1 cellular context compared by ENCODE assay signal in the genomic region with DNA sequence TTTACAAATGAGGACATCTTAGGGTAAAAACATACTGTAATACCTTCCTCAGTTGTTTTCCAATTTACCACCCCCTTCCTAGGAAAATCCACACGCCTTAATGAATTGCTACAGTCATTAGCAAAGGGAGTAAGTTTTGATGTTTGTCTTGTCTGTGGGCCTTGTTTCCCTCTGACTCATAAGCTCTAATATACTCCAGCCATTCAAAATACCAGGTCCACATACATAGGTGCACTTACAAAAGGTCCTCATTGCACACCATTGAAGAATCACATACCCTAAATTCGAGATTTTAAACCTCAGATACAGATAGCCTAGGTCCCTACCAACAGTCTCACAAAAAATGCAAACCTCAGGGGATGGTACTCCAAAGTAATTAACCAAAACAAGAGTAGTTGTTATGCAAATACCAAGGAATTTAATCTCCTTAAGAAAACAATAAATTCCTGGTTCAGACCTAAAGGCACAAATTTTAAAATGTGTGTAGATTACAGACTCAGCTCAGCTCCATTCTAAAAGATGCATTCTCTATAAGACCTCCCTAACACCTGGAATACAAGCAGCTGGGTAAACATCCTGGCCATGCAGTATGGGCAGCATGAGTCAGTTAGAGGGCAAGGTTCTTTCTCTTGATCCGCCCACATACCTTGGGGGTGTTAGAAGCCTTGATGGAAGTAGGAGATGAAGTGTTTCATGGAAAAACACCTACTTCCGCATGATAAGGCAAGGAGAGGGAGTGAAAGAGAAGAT.
TF ChIP-seq lines count a peak whose summit lies in the region.

No MANE protein-coding gene starts in this region.

TF ChIP-seq in HepG2, 621 proteins besides CTCF, POLR2A, EP300 and RAD21:
- TF ChIP-seq, protein P1, sequence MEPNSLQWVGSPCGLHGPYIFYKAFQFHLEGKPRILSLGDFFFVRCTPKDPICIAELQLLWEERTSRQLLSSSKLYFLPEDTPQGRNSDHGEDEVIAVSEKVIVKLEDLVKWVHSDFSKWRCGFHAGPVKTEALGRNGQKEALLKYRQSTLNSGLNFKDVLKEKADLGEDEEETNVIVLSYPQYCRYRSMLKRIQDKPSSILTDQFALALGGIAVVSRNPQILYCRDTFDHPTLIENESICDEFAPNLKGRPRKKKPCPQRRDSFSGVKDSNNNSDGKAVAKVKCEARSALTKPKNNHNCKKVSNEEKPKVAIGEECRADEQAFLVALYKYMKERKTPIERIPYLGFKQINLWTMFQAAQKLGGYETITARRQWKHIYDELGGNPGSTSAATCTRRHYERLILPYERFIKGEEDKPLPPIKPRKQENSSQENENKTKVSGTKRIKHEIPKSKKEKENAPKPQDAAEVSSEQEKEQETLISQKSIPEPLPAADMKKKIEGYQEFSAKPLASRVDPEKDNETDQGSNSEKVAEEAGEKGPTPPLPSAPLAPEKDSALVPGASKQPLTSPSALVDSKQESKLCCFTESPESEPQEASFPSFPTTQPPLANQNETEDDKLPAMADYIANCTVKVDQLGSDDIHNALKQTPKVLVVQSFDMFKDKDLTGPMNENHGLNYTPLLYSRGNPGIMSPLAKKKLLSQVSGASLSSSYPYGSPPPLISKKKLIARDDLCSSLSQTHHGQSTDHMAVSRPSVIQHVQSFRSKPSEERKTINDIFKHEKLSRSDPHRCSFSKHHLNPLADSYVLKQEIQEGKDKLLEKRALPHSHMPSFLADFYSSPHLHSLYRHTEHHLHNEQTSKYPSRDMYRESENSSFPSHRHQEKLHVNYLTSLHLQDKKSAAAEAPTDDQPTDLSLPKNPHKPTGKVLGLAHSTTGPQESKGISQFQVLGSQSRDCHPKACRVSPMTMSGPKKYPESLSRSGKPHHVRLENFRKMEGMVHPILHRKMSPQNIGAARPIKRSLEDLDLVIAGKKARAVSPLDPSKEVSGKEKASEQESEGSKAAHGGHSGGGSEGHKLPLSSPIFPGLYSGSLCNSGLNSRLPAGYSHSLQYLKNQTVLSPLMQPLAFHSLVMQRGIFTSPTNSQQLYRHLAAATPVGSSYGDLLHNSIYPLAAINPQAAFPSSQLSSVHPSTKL (CRISPR knock-in tag; IDR thresholded peaks at IDR 0.05): peak; percentile 74
- TF ChIP-seq FOXA1 (IDR thresholded peaks at IDR 0.05) (no peak), FOXA1 (CRISPR knock-in tag; IDR thresholded peaks at IDR 0.05) (peak; percentile 82), HMGXB4 (CRISPR knock-in tag; IDR thresholded peaks at IDR 0.05; ENCODE audit: borderline replicate concordance in 1 of 2, low read depth in 1 of 2) (no peak), TBX3 (IDR thresholded peaks at IDR 0.05; ENCODE audit: borderline replicate concordance) (peak; percentile 33; the same call in 1 of the 2 replicates), ZNF644 (CRISPR knock-in tag; IDR thresholded peaks at IDR 0.05; ENCODE audit: low read depth) (peak; percentile 60; the same call in 1 of the 2 replicates), ETV5 (CRISPR knock-in tag; IDR thresholded peaks at IDR 0.05; ENCODE audit: borderline replicate concordance) (peak; percentile 68; the same call in 1 of the 2 replicates), KDM1A (CRISPR knock-in tag; IDR thresholded peaks at IDR 0.05) (no peak), SAP130 (CRISPR knock-in tag; IDR thresholded peaks at IDR 0.05; ENCODE audit: low read depth) (0 out of 2 replicates have a peak, but pooled peaks have one; percentile 24), TCF7 (IDR thresholded peaks at IDR 0.05; ENCODE audit: low read depth) (peak; percentile 35; the same call in 1 of the 2 replicates), BCL3 (CRISPR knock-in tag; IDR thresholded peaks at IDR 0.05) (no peak), ZNF550 (CRISPR knock-in tag; IDR thresholded peaks at IDR 0.05; ENCODE audit: borderline replicate concordance) (no peak), ZNF337 (CRISPR knock-in tag; IDR thresholded peaks at IDR 0.05; ENCODE audit: borderline replicate concordance, low read depth) (no peak), DPF2 (CRISPR knock-in tag; IDR thresholded peaks at IDR 0.05; ENCODE audit: borderline replicate concordance, low read depth) (peak; percentile 23; the same call in 1 of the 2 replicates), SIX4 (CRISPR knock-in tag; IDR thresholded peaks at IDR 0.05) (no peak), RARA (CRISPR knock-in tag; IDR thresholded peaks at IDR 0.05) (peak; percentile 26; the same call in 1 of the 2 replicates), TEAD3 (CRISPR knock-in tag; optimal IDR thresholded peaks at IDR 0.05; ENCODE audit: borderline replicate concordance) (peak; percentile 62), ZNF275 (CRISPR knock-in tag; IDR thresholded peaks at IDR 0.05; ENCODE audit: borderline replicate concordance) (no peak), NFIC (IDR thresholded peaks at IDR 0.05; ENCODE audit: low read length) (peak; percentile 25; the same call in 1 of the 2 replicates), FOXP1 (IDR thresholded peaks at IDR 0.05) (no peak), FOXP1 (CRISPR knock-in tag; IDR thresholded peaks at IDR 0.05) (peak; percentile 40), FOXA3 (CRISPR knock-in tag; IDR thresholded peaks at IDR 0.05) (peak; percentile 83), MBD4 (IDR thresholded peaks at IDR 0.05; ENCODE audit: borderline replicate concordance, low read length) (no peak), FOSL2 (CRISPR knock-in tag; IDR thresholded peaks at IDR 0.05) (peak; percentile 92), SP5 (CRISPR knock-in tag; IDR thresholded peaks at IDR 0.05; ENCODE audit: borderline replicate concordance, low read depth) (peak; percentile 94), HMG20A (CRISPR knock-in tag; IDR thresholded peaks at IDR 0.05; ENCODE audit: borderline replicate concordance) (peak; percentile 26; the same call in 1 of the 2 replicates), ZFP37 (CRISPR knock-in tag; IDR thresholded peaks at IDR 0.05; ENCODE audit: borderline replicate concordance) (no peak), GABPA (IDR thresholded peaks at IDR 0.05; ENCODE audit: low read depth, low read length) (no peak), GABPA (CRISPR knock-in tag; IDR thresholded peaks at IDR 0.05; ENCODE audit: low read depth) (peak; percentile 28; the same call in 1 of the 2 replicates), GATAD2A (CRISPR knock-in tag; IDR thresholded peaks at IDR 0.05) (peak; percentile 32; the same call in 1 of the 2 replicates), HDAC1 (CRISPR knock-in tag; IDR thresholded peaks at IDR 0.05) (peak; percentile 27; the same call in 1 of the 2 replicates), ELF3 (CRISPR knock-in tag; IDR thresholded peaks at IDR 0.05) (peak; percentile 68; the same call in 1 of the 2 replicates), MED8 (CRISPR knock-in tag; IDR thresholded peaks at IDR 0.05; ENCODE audit: insufficient replicate concordance) (no peak), SALL1 (CRISPR knock-in tag; IDR thresholded peaks at IDR 0.05) (no peak), HDAC6 (IDR thresholded peaks at IDR 0.05; ENCODE audit: low read depth, low read length) (no peak), GABPB1 (CRISPR knock-in tag; IDR thresholded peaks at IDR 0.05) (0 out of 2 replicates have a peak, but pooled peaks have one; percentile 13), CREB1 (IDR thresholded peaks at IDR 0.05) (no peak), CREB1 (CRISPR knock-in tag; IDR thresholded peaks at IDR 0.05) (peak; percentile 32; the same call in 1 of the 2 replicates), PHF8 (CRISPR knock-in tag; IDR thresholded peaks at IDR 0.05) (no peak), HNF4A (CRISPR knock-in tag; IDR thresholded peaks at IDR 0.05) (peak; percentile 63), HNF4G (IDR thresholded peaks at IDR 0.05; ENCODE audit: borderline replicate concordance, low read depth, low read length) (peak; percentile 12; the same call in 1 of the 2 replicates), HNF4G (CRISPR knock-in tag; IDR thresholded peaks at IDR 0.05; ENCODE audit: borderline replicate concordance, low read depth) (no peak), TFAP4 (IDR thresholded peaks at IDR 0.05; ENCODE audit: borderline replicate concordance, low read depth) (peak; percentile 97), HOMEZ (CRISPR knock-in tag; IDR thresholded peaks at IDR 0.05; ENCODE audit: low read depth) (peak; percentile 51; the same call in 1 of the 2 replicates)
- TF ChIP-seq, protein P2, sequence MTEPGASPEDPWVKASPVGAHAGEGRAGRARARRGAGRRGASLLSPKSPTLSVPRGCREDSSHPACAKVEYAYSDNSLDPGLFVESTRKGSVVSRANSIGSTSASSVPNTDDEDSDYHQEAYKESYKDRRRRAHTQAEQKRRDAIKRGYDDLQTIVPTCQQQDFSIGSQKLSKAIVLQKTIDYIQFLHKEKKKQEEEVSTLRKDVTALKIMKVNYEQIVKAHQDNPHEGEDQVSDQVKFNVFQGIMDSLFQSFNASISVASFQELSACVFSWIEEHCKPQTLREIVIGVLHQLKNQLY (CRISPR knock-in tag; IDR thresholded peaks at IDR 0.05): peak; percentile 31; the same call in 1 of the 2 replicates
TF ChIP-seq in HepG2: peak in this region for 27.
